9 cellular contexts compared by ENCODE assay signal in the genomic region with DNA sequence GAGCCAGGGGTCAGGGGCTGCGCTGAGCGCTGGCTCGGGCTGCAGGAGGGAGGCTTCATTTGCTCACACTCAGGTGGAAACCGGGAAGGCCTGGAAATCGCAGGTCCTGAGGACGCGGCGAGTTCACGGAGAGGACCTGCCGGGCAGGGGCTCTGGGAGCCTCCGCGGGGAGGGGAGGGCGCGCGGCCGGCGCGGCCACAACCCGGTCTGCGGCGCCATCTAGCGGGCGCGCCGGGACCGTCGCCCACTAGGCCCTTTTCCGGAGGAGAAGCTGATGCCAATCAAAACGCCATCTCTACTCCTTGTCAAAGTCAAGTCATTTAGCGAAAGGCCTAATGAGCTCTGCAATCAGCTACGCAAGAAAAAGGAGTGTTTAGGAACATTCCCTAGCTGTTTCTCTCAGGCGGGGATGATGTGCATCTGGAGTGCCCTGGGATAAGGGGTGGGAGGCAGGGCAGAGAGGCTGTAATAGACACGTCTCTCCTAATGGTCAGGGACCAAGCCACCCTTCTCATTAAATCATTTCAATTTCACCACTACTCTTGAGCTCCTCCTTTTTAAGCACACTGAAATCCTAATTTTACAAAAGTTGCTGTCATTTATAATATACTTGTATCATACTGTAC.
DNase-seq lines count a peak whose midpoint lies in the region; ATAC-seq lines count a peak whose summit lies in the region.
"Had no signal": no experiment of that assay in that cellular context is flagged by ENCODE, and none has a peak within 500 bp of the region (broad histone marks: within the 10 kb centered on the region; RNA-seq: fewer than 3 reads in every experiment).

No MANE protein-coding gene starts in this region.

- peak; percentile 1 for DNase-seq in SIG-M5 treated with dmso at 0.1 percent for 504 hours (lab: John Stamatoyannopoulos, UW; ENCODE audit: unreplicated experiment)
- no peak for DNase-seq in SIG-M5 (lab: John Stamatoyannopoulos, UW)
- DNase-seq in NCI-H345 treated with DMSO at 0.1 percent for 48 hours (lab: John Stamatoyannopoulos, UW; ENCODE audit: unreplicated experiment), result peak; percentile 8
- DNase-seq in activated T-cell treated with anti-CD3 and anti-CD28 coated beads, Interleukin-2, amount 50 U/mL, for 4 hours, result peak; percentile 7
- DNase-seq in globus pallidus (ENCODE audit: low spot score), result peak; percentile 31
- peak; percentile 24 for DNase-seq in pons (ENCODE audit: low spot score)
- DNase-seq in NOMO-1 treated with DMSO at 0.1 percent for 48 hours (lab: John Stamatoyannopoulos, UW; ENCODE audit: unreplicated experiment), result no peak

- peak; percentile 59 for ATAC-seq in HG02870 (IDR thresholded peaks at IDR 0.05; ENCODE audit: unreplicated experiment)
- peak; percentile 59 to 70 for ATAC-seq in activated T-cell treated with anti-CD3 and anti-CD28 coated beads, Interleukin-2, amount 50 U/mL, for 4 hours

- no peak overlapping the region for H3K4me3 Mint-ChIP-seq in activated T-cell treated with anti-CD3 and anti-CD28 coated beads, Interleukin-2, amount 50 U/mL, for 4 hours
- H3K4me3 Mint-ChIP-seq: central memory CD8-positive, alpha-beta T cell had no signal

- no peaks in the 10 kb centered on the region for H3K4me1 Mint-ChIP-seq in activated T-cell treated with anti-CD3 and anti-CD28 coated beads, Interleukin-2, amount 50 U/mL, for 4 hours (ENCODE audit: low read depth)
- H3K4me1 Mint-ChIP-seq: central memory CD8-positive, alpha-beta T cell had no signal

- H3K27me3 Mint-ChIP-seq in activated T-cell treated with anti-CD3 and anti-CD28 coated beads, Interleukin-2, amount 50 U/mL, for 4 hours (ENCODE audit: low read depth), result no peaks in the 10 kb centered on the region

- no peaks in the 10 kb centered on the region for H3K9me3 Mint-ChIP-seq in activated T-cell treated with anti-CD3 and anti-CD28 coated beads, Interleukin-2, amount 50 U/mL, for 4 hours
- H3K9me3 Mint-ChIP-seq: central memory CD8-positive, alpha-beta T cell had no signal

- no peaks in the 10 kb centered on the region for H3K36me3 Mint-ChIP-seq in activated T-cell treated with anti-CD3 and anti-CD28 coated beads, Interleukin-2, amount 50 U/mL, for 4 hours (ENCODE audit: insufficient read depth)

Comparison
In these comparisons a context has a peak if more than half of its experiments do, and no peak if none do; other contexts are left out.
1. DNase-seq: peak in SIG-M5 treated with dmso at 0.1 percent for 504 hours (single experiment), NCI-H345 treated with DMSO at 0.1 percent for 48 hours (single experiment), activated T-cell treated with anti-CD3 and anti-CD28 coated beads, Interleukin-2, amount 50 U/mL, for 4 hours (single experiment), globus pallidus (single experiment) and pons (single experiment); none in SIG-M5 (single experiment) and NOMO-1 treated with DMSO at 0.1 percent for 48 hours (single experiment).